Comparison of ENCODE assay signal across 10 cellular contexts in genomic region chr3:23129817-23130216, GRCh38.
DNase-seq lines count a peak whose midpoint lies in the region; ATAC-seq, FAIRE-seq and TF ChIP-seq lines count a peak whose summit lies in the region.
"Had no signal": no experiment of that assay in that cellular context is flagged by ENCODE, and none has a peak within 500 bp of the region (broad histone marks: within the 10 kb centered on the region; RNA-seq: fewer than 3 reads in every experiment).

No MANE protein-coding gene starts in this region.

- H3K9me3 ChIP-seq in A549 = no peaks in the 10 kb centered on the region

- TF ChIP-seq CTCF in A549 (IDR thresholded peaks at IDR 0.05) = no peak

- POLR2A ChIA-PET in A549 (lab: Yijun Ruan, JAX) = no interaction called here

- ATAC-seq in A549 (peak in 1 of 2 experiments; percentile 33; a peak in 1 of 6 replicates), GM19324 (IDR thresholded peaks at IDR 0.05; ENCODE audit: low FRiP score, unreplicated experiment) (peak; percentile 71)

- no peak for TF ChIP-seq POLR2A in A549 (IDR thresholded peaks at IDR 0.05; ENCODE audit: low read length)

- peak overlapping the region; percentile 16; the same call in 2 of the 3 replicates for H3K4me2 ChIP-seq in A549

- no peak for FAIRE-seq in A549 (lab: Jason Lieb, UNC)

- no peaks in the 10 kb centered on the region for H3K4me1 ChIP-seq in A549

- no peak for TF ChIP-seq EP300 in A549 (IDR thresholded peaks at IDR 0.05)

- WGBS in A549 (ENCODE audit: missing lambda C conversion rate) = 50% methylated on average over 3 of the region's 3 CpGs

- DNase-seq in A549 (ENCODE audit: low read depth in 1 of 2, low spot score in 1 of 2) (no peak), NCI-H2227 treated with DMSO at 0.1 percent for 48 hours (lab: John Stamatoyannopoulos, UW) (peak; percentile 32), fibroblast of gingiva (ENCODE audit: low read depth) (peak; percentile 11), cerebellum (ENCODE audit: low spot score) (no peak), iPS-NIHi7 (ENCODE audit: extremely low spot score) (no peak), NCI-H524 treated with DMSO at 0.1 percent for 48 hours (lab: John Stamatoyannopoulos, UW) (no peak), NAMALWA (ENCODE audit: low spot score) (no peak)
- DNase-seq: activated CD4-positive, alpha-beta T cell treated with anti-CD3 and anti-CD28 coated beads, Interleukin-2, amount 50 U/mL, for 1 hour; CD4-positive, alpha-beta memory T cell had no signal

- no peak overlapping the region for H3K27ac ChIP-seq in A549

- H3K4me3 ChIP-seq in A549 = no peak overlapping the region

- TF ChIP-seq RAD21 in A549 (conservative IDR thresholded peaks at IDR 0.05 in 1 of 2, IDR thresholded peaks at IDR 0.05 in 1 of 2) = no peak

- CTCF ChIA-PET in A549 (lab: Yijun Ruan, JAX) = no interaction called here

TF ChIP-seq in A549, 52 proteins besides CTCF, POLR2A, EP300 and RAD21:
- TF ChIP-seq HMGXB4 (CRISPR knock-in tag; IDR thresholded peaks at IDR 0.05; ENCODE audit: borderline replicate concordance) (no peak), MYC (IDR thresholded peaks at IDR 0.05; ENCODE audit: borderline replicate concordance, low read length) (no peak), JUN (IDR thresholded peaks at IDR 0.05) (no peak)
TF ChIP-seq in A549: peak in this region for 0.

Comparison
In these comparisons a context has a peak if more than half of its experiments do, and no peak if none do; other contexts are left out.
1. DNase-seq: peak in NCI-H2227 treated with DMSO at 0.1 percent for 48 hours (single experiment) and fibroblast of gingiva (single experiment); none in A549 (0 of 2), cerebellum (single experiment), iPS-NIHi7 (single experiment), NCI-H524 treated with DMSO at 0.1 percent for 48 hours (single experiment) and NAMALWA (single experiment).